In the genomic region with DNA sequence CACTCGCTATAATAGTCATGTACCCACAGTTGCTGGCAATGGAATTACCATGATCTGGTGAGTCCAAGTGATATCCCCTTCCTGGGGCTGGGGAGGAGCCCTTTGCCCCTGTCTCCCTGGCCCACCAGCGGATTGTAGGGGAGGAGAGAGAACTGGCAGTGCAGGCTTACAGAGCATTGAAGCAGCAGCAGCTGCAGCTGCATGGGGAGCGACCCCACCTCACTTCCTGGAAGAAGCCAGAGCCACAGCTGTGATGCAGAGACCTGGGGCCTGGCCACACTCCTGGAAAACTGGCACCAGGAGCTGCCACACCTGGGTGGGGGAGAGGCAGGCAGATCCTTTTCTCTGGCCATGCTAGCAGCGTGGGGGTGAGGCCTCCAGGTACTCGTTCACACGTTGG, we compare ENCODE assay signal across 31 cellular contexts.
"Had no signal": no experiment of that assay in that cellular context is flagged by ENCODE, and none has a peak within 500 bp of the region (broad histone marks: within the 10 kb centered on the region; RNA-seq: fewer than 3 reads in every experiment).

No MANE protein-coding gene starts in this region.

- H3K4me2 ChIP-seq: hepatocyte had no signal

- H3K9me3 ChIP-seq: adrenal gland, body of pancreas, colonic mucosa, gastrocnemius medialis, ovary, prostate gland, thyroid gland, upper lobe of right lung had no signal

- H2AFZ ChIP-seq: hepatocyte had no signal

- FAIRE-seq: kidney had no signal

- H3K27me3 ChIP-seq: adrenal gland, body of pancreas, colonic mucosa, gastrocnemius medialis, hepatocyte, ovary, thyroid gland, upper lobe of right lung had no signal

- H3K27ac ChIP-seq: adrenal gland, body of pancreas, colonic mucosa, gastrocnemius medialis, hepatocyte, ovary, prostate gland, skin epidermis, thyroid gland, upper lobe of right lung, WERI-Rb-1 had no signal

- H3K79me2 ChIP-seq: hepatocyte had no signal

- H3K36me3 ChIP-seq: adrenal gland, colonic mucosa, gastrocnemius medialis, ovary, prostate gland, thyroid gland, upper lobe of right lung, WERI-Rb-1 had no signal

- H3K4me3 ChIP-seq: adrenal gland, body of pancreas, colonic mucosa, gastrocnemius medialis, hepatocyte, ovary, prostate gland, skin epidermis, thyroid gland, upper lobe of right lung had no signal

- DNase-seq: activated CD4-positive, alpha-beta memory T cell treated with anti-CD3 and anti-CD28 coated beads for 36 hours; activated CD4-positive, alpha-beta T cell treated with anti-CD3 and anti-CD28 coated beads, Interleukin-2, amount 10 ng/mL, durations not matched to agents 24 days and 14 days; activated CD8-positive, alpha-beta memory T cell treated with anti-CD3 and anti-CD28 coated beads, Interleukin-2, amount 50 U/mL, for 4 hours; activated effector memory CD4-positive, alpha-beta T cell treated with anti-CD3 and anti-CD28 coated beads, Interleukin-2, amount 50 U/mL, for 16 hours; activated naive CD4-positive, alpha-beta T cell treated with anti-CD3 and anti-CD28 coated beads for 36 hours; activated naive CD8-positive, alpha-beta T cell treated with anti-CD3 and anti-CD28 coated beads for 36 hours; activated T-cell treated with anti-CD3 and anti-CD28 coated beads, Interleukin-2, amount 50 U/mL, for 1 hour; adrenal gland; body of pancreas; colonic mucosa; effector memory CD8-positive, alpha-beta T cell; erythroblast; gastrocnemius medialis; kidney; left colon; mammary epithelial cell; naive B cell; nephron progenitor cell; ovary; retina; stimulated activated CD4-positive, alpha-beta T cell treated with anti-CD3 and anti-CD28 coated beads, Interleukin-12 subunit alpha, Interleukin-12 subunit beta, amount 100 ng/mL, for 4 hours; stimulated activated CD4-positive, alpha-beta T cell treated with anti-CD3 and anti-CD28 coated beads, Interleukin-4, amount 100 ng/mL, for 1 hour; T1000; thyroid gland; upper lobe of right lung; WERI-Rb-1 had no signal

- ATAC-seq: activated CD4-positive, CD25-positive, alpha-beta regulatory T cell treated with anti-CD3 and anti-CD28 coated beads, Interleukin-2, amount 50 U/mL, for 24 hours; body of pancreas; effector memory CD8-positive, alpha-beta T cell; gastrocnemius medialis; left colon; sciatic nerve; upper lobe of right lung had no signal

- H3K4me1 ChIP-seq: body of pancreas, colonic mucosa, gastrocnemius medialis, prostate gland had no signal
